In genomic region chr14:101337053-101337452, GRCh38 we compare ENCODE assay signal across 20 cellular contexts.
"Had no signal": no experiment of that assay in that cellular context is flagged by ENCODE, and none has a peak within 500 bp of the region (broad histone marks: within the 10 kb centered on the region; RNA-seq: fewer than 3 reads in every experiment).

No MANE protein-coding gene starts in this region.

- H3K27ac ChIP-seq: coronary artery, gastrocnemius medialis, left lung, neutrophil, parathyroid adenoma, stomach, testis, tibial nerve, upper lobe of left lung had no signal

- H3K9me3 ChIP-seq: gastrocnemius medialis, left lung, neutrophil, testis had no signal

- ATAC-seq: effector memory CD8-positive, alpha-beta T cell; gastrocnemius medialis; left lung; natural killer cell; sciatic nerve; stimulated activated effector memory CD8-positive, alpha-beta T cell treated with anti-CD3 and anti-CD28 coated beads, Interleukin-12 subunit alpha, Interleukin-12 subunit beta, amount 100 ng/mL, for 72 hours had no signal

- H3K27me3 ChIP-seq: gastrocnemius medialis, neutrophil, testis, tibial nerve, upper lobe of left lung had no signal

- H3K36me3 ChIP-seq: gastrocnemius medialis, left lung, neutrophil, stomach, tibial nerve, upper lobe of left lung had no signal

- DNase-seq: dermis blood vessel endothelial cell; effector memory CD8-positive, alpha-beta T cell; foreskin fibroblast; gastrocnemius medialis; kidney; left lung; natural killer cell; stimulated activated CD4-positive, alpha-beta T cell treated with anti-CD3 and anti-CD28 coated beads, Interleukin-2, amount 100 ng/mL, for 24 hours; stimulated activated CD4-positive, alpha-beta T cell treated with anti-CD3 and anti-CD28 coated beads, Interleukin-4, amount 100 ng/mL, for 24 hours; stimulated activated naive CD4-positive, alpha-beta T cell treated with Interleukin-2 at 50 U/mL for 16 hours; stomach; testis; upper lobe of left lung had no signal

- H3K4me3 ChIP-seq: coronary artery, gastrocnemius medialis, left lung, smooth muscle cell, stomach, testis, tibial nerve, upper lobe of left lung had no signal

- H3K4me1 ChIP-seq: gastrocnemius medialis, left lung, parathyroid adenoma, tibial nerve had no signal
